Comparison of ENCODE assay signal across 16 cellular contexts in genomic region chr9:90343360-90343759, GRCh38.
DNase-seq lines count a peak whose midpoint lies in the region; ATAC-seq, FAIRE-seq and TF ChIP-seq lines count a peak whose summit lies in the region.
"Had no signal": no experiment of that assay in that cellular context is flagged by ENCODE, and none has a peak within 500 bp of the region (broad histone marks: within the 10 kb centered on the region; RNA-seq: fewer than 3 reads in every experiment).

No MANE protein-coding gene starts in this region.

- H3K27ac ChIP-seq in astrocyte (ENCODE audit: low read depth, low read length): no peak overlapping the region
- H3K27ac ChIP-seq in keratinocyte (ENCODE audit: control insufficient read depth, insufficient read depth, low read length): peak overlapping the region; percentile 42
- H3K27ac ChIP-seq in sigmoid colon: no peak overlapping the region
- H3K27ac ChIP-seq: BLaER1 had no signal

- FAIRE-seq in astrocyte (lab: Jason Lieb, UNC): no peak
- FAIRE-seq in keratinocyte (lab: Jason Lieb, UNC): peak; percentile 53
- FAIRE-seq: GM19239 had no signal

- WGBS in sigmoid colon, 2 donors: 81 to 88% methylated on average over 3 of the region's 3 CpGs

- no peak for TF ChIP-seq CTCF in astrocyte (IDR thresholded peaks at IDR 0.05; ENCODE audit: insufficient read depth, low read depth, low read length)
- no peak for TF ChIP-seq CTCF in keratinocyte (optimal IDR thresholded peaks at IDR 0.05 in 1 of 3, IDR thresholded peaks at IDR 0.05 in 1 of 3, conservative IDR thresholded peaks at IDR 0.05 in 1 of 3; ENCODE audit: extremely low read depth in 1 of 3, insufficient read depth in 2 of 3, low read length in 3 of 3)
- no peak for TF ChIP-seq CTCF in sigmoid colon (IDR thresholded peaks at IDR 0.05)

- no peak overlapping the region for H2AFZ ChIP-seq in astrocyte (ENCODE audit: low read depth, low read length)
- H2AFZ ChIP-seq in keratinocyte (ENCODE audit: control insufficient read depth, low read length): no peak overlapping the region

- H4K20me1 ChIP-seq in astrocyte (ENCODE audit: insufficient read depth, low read length): no peaks in the 10 kb centered on the region
- no peaks in the 10 kb centered on the region for H4K20me1 ChIP-seq in keratinocyte (ENCODE audit: control insufficient read depth, extremely low read depth, insufficient read depth, low read length)
- H4K20me1 ChIP-seq: BLaER1 had no signal

- no peaks in the 10 kb centered on the region for H3K27me3 ChIP-seq in astrocyte (ENCODE audit: insufficient read depth, low read length)
- H3K27me3 ChIP-seq in keratinocyte (ENCODE audit: control insufficient read depth, extremely low read depth, insufficient read depth, low read length): no peaks in the 10 kb centered on the region
- H3K27me3 ChIP-seq in sigmoid colon: no peaks in the 10 kb centered on the region
- H3K27me3 ChIP-seq: BLaER1 had no signal

- H3K4me3 Mint-ChIP-seq in astrocyte (ENCODE audit: unreplicated experiment): no peak overlapping the region
- H3K4me3 Mint-ChIP-seq in stimulated activated effector memory CD8-positive, alpha-beta T cell treated with anti-CD3 and anti-CD28 coated beads, Interleukin-12 subunit alpha, Interleukin-12 subunit beta, amount 100 ng/mL, for 72 hours: no peak overlapping the region
- H3K4me3 Mint-ChIP-seq: activated CD4-positive, alpha-beta T cell treated with anti-CD3 and anti-CD28 coated beads, Interleukin-2, amount 10 ng/mL, durations not matched to agents 24 days and 14 days; activated T-cell treated with anti-CD3 and anti-CD28 coated beads, Interleukin-2, amount 50 U/mL, for 72 hours had no signal

- H3K9me3 Mint-ChIP-seq in astrocyte (ENCODE audit: unreplicated experiment): no peaks in the 10 kb centered on the region
- H3K9me3 Mint-ChIP-seq in stimulated activated effector memory CD8-positive, alpha-beta T cell treated with anti-CD3 and anti-CD28 coated beads, Interleukin-12 subunit alpha, Interleukin-12 subunit beta, amount 100 ng/mL, for 72 hours: peaks cover 3% of the 10 kb centered on the region
- H3K9me3 Mint-ChIP-seq: activated CD4-positive, alpha-beta T cell treated with anti-CD3 and anti-CD28 coated beads, Interleukin-2, amount 10 ng/mL, durations not matched to agents 24 days and 14 days had no signal

- no peaks in the 10 kb centered on the region for H3K9me1 ChIP-seq in keratinocyte (ENCODE audit: control insufficient read depth, extremely low read depth, insufficient read depth, low read length)

- dilution Hi-C loops in keratinocyte (cut with MboI; ENCODE audit: extremely low pct_ligation_motif_present, low sequenced_read_pairs): no loop called here

- intact Hi-C loops in sigmoid colon (cut with DNase I): no loop called here

- no peak for TF ChIP-seq EP300 in sigmoid colon (IDR thresholded peaks at IDR 0.05)

- no peak for ATAC-seq in stimulated activated effector memory CD8-positive, alpha-beta T cell treated with anti-CD3 and anti-CD28 coated beads, Interleukin-12 subunit alpha, Interleukin-12 subunit beta, amount 100 ng/mL, for 72 hours
- ATAC-seq: activated T-cell treated with anti-CD3 and anti-CD28 coated beads, Interleukin-2, amount 50 U/mL, for 72 hours had no signal

- DNase-seq in Caki2 (ENCODE audit: low read depth): peak; percentile 22
- DNase-seq in NCI-H1105 treated with DMSO at 0.1 percent for 48 hours (lab: John Stamatoyannopoulos, UW): peak; percentile 78
- no peak for DNase-seq in astrocyte (ENCODE audit: low read depth)
- DNase-seq in keratinocyte (ENCODE audit: low read depth, low spot score): no peak
- no peak for DNase-seq in DMS 273 treated with DMSO at 0.1 percent for 48 hours (lab: John Stamatoyannopoulos, UW)
- no peak for DNase-seq in stimulated activated effector memory CD8-positive, alpha-beta T cell treated with anti-CD3 and anti-CD28 coated beads, Interleukin-12 subunit alpha, Interleukin-12 subunit beta, amount 100 ng/mL, for 72 hours (ENCODE audit: low spot score in 2 of 2)
- no peak for DNase-seq in sigmoid colon
- no peak for DNase-seq in hypothalamus (lab: John Stamatoyannopoulos, UW)
- DNase-seq: activated CD4-positive, alpha-beta T cell treated with anti-CD3 and anti-CD28 coated beads, Interleukin-2, amount 10 ng/mL, durations not matched to agents 24 days and 14 days; activated T-cell treated with anti-CD3 and anti-CD28 coated beads, Interleukin-2, amount 50 U/mL, for 72 hours; effector memory CD4-positive, alpha-beta T cell; NCI-H2227 treated with DMSO at 0.1 percent for 48 hours; RPMI8226; stimulated activated naive CD4-positive, alpha-beta T cell treated with Interleukin-2 at 50 U/mL for 16 hours had no signal

- H3K27me3 Mint-ChIP-seq in astrocyte (ENCODE audit: low read depth, unreplicated experiment): peaks cover 7% of the 10 kb centered on the region

- H3K4me2 ChIP-seq in astrocyte (ENCODE audit: low read length): no peak overlapping the region
- H3K4me2 ChIP-seq in keratinocyte (ENCODE audit: control insufficient read depth, extremely low read depth, insufficient read depth, low read depth, low read length): peak overlapping the region; percentile 65
- H3K4me2 ChIP-seq: BLaER1 had no signal

- no peak overlapping the region for H3K4me3 ChIP-seq in astrocyte (ENCODE audit: insufficient read depth, low read depth, low read length)
- H3K4me3 ChIP-seq in keratinocyte (ENCODE audit: control insufficient read depth in 2 of 3, extremely low read depth in 1 of 3, insufficient read depth in 2 of 3, low read depth in 1 of 3, low read length in 3 of 3): no peak overlapping the region
- no peak overlapping the region for H3K4me3 ChIP-seq in sigmoid colon
- H3K4me3 ChIP-seq: BLaER1 had no signal

- peaks cover 8% of the 10 kb centered on the region for H3K4me1 ChIP-seq in astrocyte (ENCODE audit: insufficient read depth, low read length)
- peaks cover 30% of the 10 kb centered on the region for H3K4me1 ChIP-seq in keratinocyte (ENCODE audit: control insufficient read depth, extremely low read depth, insufficient read depth, low read length)
- no peaks in the 10 kb centered on the region for H3K4me1 ChIP-seq in sigmoid colon
- H3K4me1 ChIP-seq: BLaER1 had no signal

- H3K9me3 ChIP-seq in astrocyte (ENCODE audit: insufficient read depth, low read depth, low read length) (no peaks in the 10 kb centered on the region), keratinocyte (ENCODE audit: control insufficient read depth, low read depth, low read length) (no peaks in the 10 kb centered on the region), sigmoid colon (no peaks in the 10 kb centered on the region)
- H3K9me3 ChIP-seq: BLaER1 had no signal

- in situ Hi-C loops in Caki2 (cut with HindIII; ENCODE audit: low pct_unique_long_range_greater_than_20kb, low sequenced_read_pairs): no loop called here

- H3K27ac Mint-ChIP-seq in astrocyte (ENCODE audit: unreplicated experiment): peak overlapping the region; percentile 42
- H3K27ac Mint-ChIP-seq in stimulated activated effector memory CD8-positive, alpha-beta T cell treated with anti-CD3 and anti-CD28 coated beads, Interleukin-12 subunit alpha, Interleukin-12 subunit beta, amount 100 ng/mL, for 72 hours: no peak overlapping the region
- H3K27ac Mint-ChIP-seq: activated CD4-positive, alpha-beta T cell treated with anti-CD3 and anti-CD28 coated beads, Interleukin-2, amount 10 ng/mL, durations not matched to agents 24 days and 14 days; activated T-cell treated with anti-CD3 and anti-CD28 coated beads, Interleukin-2, amount 50 U/mL, for 72 hours had no signal

- H3K36me3 ChIP-seq in astrocyte (ENCODE audit: insufficient read depth, low read length) (no peaks in the 10 kb centered on the region), keratinocyte (ENCODE audit: control insufficient read depth in 2 of 2, extremely low read depth in 1 of 2, insufficient read depth in 2 of 2, low read length in 2 of 2) (no peaks in the 10 kb centered on the region), sigmoid colon (no peaks in the 10 kb centered on the region)
- H3K36me3 ChIP-seq: BLaER1 had no signal

- H3K79me2 ChIP-seq in astrocyte (ENCODE audit: insufficient read depth, low read length) (no peaks in the 10 kb centered on the region), keratinocyte (ENCODE audit: control insufficient read depth, insufficient read depth, low read length) (no peaks in the 10 kb centered on the region)

- no peaks in the 10 kb centered on the region for H3K36me3 Mint-ChIP-seq in astrocyte (ENCODE audit: low read depth, unreplicated experiment)
- H3K36me3 Mint-ChIP-seq in stimulated activated effector memory CD8-positive, alpha-beta T cell treated with anti-CD3 and anti-CD28 coated beads, Interleukin-12 subunit alpha, Interleukin-12 subunit beta, amount 100 ng/mL, for 72 hours: no peaks in the 10 kb centered on the region

- TF ChIP-seq POLR2A in sigmoid colon (IDR thresholded peaks at IDR 0.05): no peak

- H3K9ac ChIP-seq in astrocyte (ENCODE audit: low read length) (no peak overlapping the region), keratinocyte (ENCODE audit: control insufficient read depth, extremely low read depth, insufficient read depth, low read length) (no peak overlapping the region)
- H3K9ac ChIP-seq: BLaER1 had no signal

- peaks cover 23% of the 10 kb centered on the region for H3K4me1 Mint-ChIP-seq in astrocyte (ENCODE audit: low read depth, unreplicated experiment)
- no peaks in the 10 kb centered on the region for H3K4me1 Mint-ChIP-seq in stimulated activated effector memory CD8-positive, alpha-beta T cell treated with anti-CD3 and anti-CD28 coated beads, Interleukin-12 subunit alpha, Interleukin-12 subunit beta, amount 100 ng/mL, for 72 hours
- H3K4me1 Mint-ChIP-seq: activated CD4-positive, alpha-beta T cell treated with anti-CD3 and anti-CD28 coated beads, Interleukin-2, amount 10 ng/mL, durations not matched to agents 24 days and 14 days had no signal

Comparison
In these comparisons a context has a peak if more than half of its experiments do, and no peak if none do; other contexts are left out.
1. DNase-seq: peak in Caki2 (single experiment) and NCI-H1105 treated with DMSO at 0.1 percent for 48 hours (single experiment); none in astrocyte (single experiment), keratinocyte (single experiment), DMS 273 treated with DMSO at 0.1 percent for 48 hours (single experiment), stimulated activated effector memory CD8-positive, alpha-beta T cell treated with anti-CD3 and anti-CD28 coated beads, Interleukin-12 subunit alpha, Interleukin-12 subunit beta, amount 100 ng/mL, for 72 hours (0 of 2), sigmoid colon (single experiment) and hypothalamus (0 of 51).